In genomic region chr9:2479056-2479565, GRCh38 we compare ENCODE assay signal across 20 cellular contexts.
"Had no signal": no experiment of that assay in that cellular context is flagged by ENCODE, and none has a peak within 500 bp of the region (broad histone marks: within the 10 kb centered on the region; RNA-seq: fewer than 3 reads in every experiment).

No MANE protein-coding gene starts in this region.

- H3K36me3 ChIP-seq: right atrium auricular region, transverse colon had no signal

- H3K9me3 Mint-ChIP-seq: activated naive CD8-positive, alpha-beta T cell treated with anti-CD3 and anti-CD28 coated beads, Interleukin-2, amount 10 ng/mL, durations not matched to agents 7 days and 5 days; dendritic cell treated with granulocyte-macrophage colony-stimulating factor and Interleukin-4, amounts not matched to agents 40 ng/mL and 50 ng/mL, for 4 days had no signal

- H3K27me3 Mint-ChIP-seq: dendritic cell treated with granulocyte-macrophage colony-stimulating factor and Interleukin-4, amounts not matched to agents 40 ng/mL and 50 ng/mL, for 4 days; progenitor cell of endocrine pancreas had no signal

- H3K27me3 ChIP-seq: right atrium auricular region, transverse colon had no signal

- H3K4me1 ChIP-seq: transverse colon had no signal

- DNase-seq: activated naive CD4-positive, alpha-beta T cell; activated naive CD8-positive, alpha-beta T cell treated with anti-CD3 and anti-CD28 coated beads, Interleukin-2, amount 10 ng/mL, durations not matched to agents 7 days and 5 days; aorta; effector memory CD4-positive, alpha-beta T cell; head of caudate nucleus; nephron progenitor cell; occipital lobe; small intestine; stimulated activated CD4-positive, alpha-beta T cell treated with anti-CD3 and anti-CD28 coated beads, Interleukin-4, amount 100 ng/mL, for 4 hours; stimulated activated CD8-positive, alpha-beta memory T cell treated with anti-CD3 and anti-CD28 coated beads, Interleukin-4, amount 100 ng/mL, for 48 hours; stimulated activated naive CD4-positive, alpha-beta T cell treated with Interleukin-2 at 50 U/mL for 16 hours; substantia nigra; transverse colon had no signal

- H3K27ac Mint-ChIP-seq: activated naive CD8-positive, alpha-beta T cell treated with anti-CD3 and anti-CD28 coated beads, Interleukin-2, amount 10 ng/mL, durations not matched to agents 7 days and 5 days; dendritic cell treated with granulocyte-macrophage colony-stimulating factor and Interleukin-4, amounts not matched to agents 40 ng/mL and 50 ng/mL, for 4 days; mesothelial cell of epicardium; nephron progenitor cell; progenitor cell of endocrine pancreas had no signal

- FAIRE-seq: frontal cortex, small intestine had no signal

- H3K4me3 Mint-ChIP-seq: activated naive CD8-positive, alpha-beta T cell treated with anti-CD3 and anti-CD28 coated beads, Interleukin-2, amount 10 ng/mL, durations not matched to agents 7 days and 5 days; dendritic cell treated with granulocyte-macrophage colony-stimulating factor and Interleukin-4, amounts not matched to agents 40 ng/mL and 50 ng/mL, for 4 days; mesothelial cell of epicardium; nephron progenitor cell had no signal

- H3K4me3 ChIP-seq: lung, right atrium auricular region, transverse colon had no signal

- H3K9me3 ChIP-seq: right atrium auricular region, transverse colon had no signal

- H3K36me3 Mint-ChIP-seq: activated naive CD8-positive, alpha-beta T cell treated with anti-CD3 and anti-CD28 coated beads, Interleukin-2, amount 10 ng/mL, durations not matched to agents 7 days and 5 days had no signal

- H3K4me1 Mint-ChIP-seq: activated naive CD8-positive, alpha-beta T cell treated with anti-CD3 and anti-CD28 coated beads, Interleukin-2, amount 10 ng/mL, durations not matched to agents 7 days and 5 days had no signal

- H3K27ac ChIP-seq: epithelial cell of prostate, right atrium auricular region, transverse colon had no signal
